18 cellular contexts compared by ENCODE assay signal in genomic region chr15:88625943-88626741, GRCh38. TPM values are rescaled to one million over a fixed set of nuclear protein-coding genes. Genes with fewer than 3 reads are reported as not detected.
A peak's percentile ranks its signal among the peaks of the same experiment; 100 is the strongest.
DNase-seq lines count a peak whose midpoint lies in the region; ATAC-seq lines count a peak whose summit lies in the region.
"Had no signal": no experiment of that assay in that cellular context is flagged by ENCODE, and none has a peak within 500 bp of the region (broad histone marks: within the 10 kb centered on the region; RNA-seq: fewer than 3 reads in every experiment).

No MANE protein-coding gene starts in this region.

- no peak overlapping the region for H3K4me2 ChIP-seq in Karpas-422 (ENCODE audit: low read depth, low read length, poor library complexity, severe bottlenecking)

- no peak for DNase-seq in T-helper 2 cell treated with Interferon-gamma antibody and Interleukin-4, amounts not matched to agents 5 μg/mL and 100 μg/mL, for 36 hours (ENCODE audit: low spot score)
- DNase-seq in T-helper 2 cell: no peak
- no peak for DNase-seq in Karpas-422
- DNase-seq in activated naive CD8-positive, alpha-beta T cell treated with anti-CD3 and anti-CD28 coated beads, Interleukin-2, amount 50 U/mL, for 24 hours: no peak
- no peak for DNase-seq in D341Med (ENCODE audit: low spot score)
- no peak for DNase-seq in GM19240 (ENCODE audit: insufficient read length, low spot score)
- DNase-seq: 8988T, Calu3, cerebellar nuclear complex, erythroblast, heart right ventricle, left lung, NCI-H1694 treated with DMSO at 0.1 percent for 48 hours, NCI-H774 had no signal

- no peak overlapping the region for H3K9ac ChIP-seq in Karpas-422 (ENCODE audit: low read length)

- H3K4me3 ChIP-seq in Karpas-422 (ENCODE audit: low read length): no peak overlapping the region
- no peak overlapping the region for H3K4me3 ChIP-seq in skin epidermis
- H3K4me3 ChIP-seq: heart right ventricle, left lung, SJSA1 had no signal

- no peak overlapping the region for H2AFZ ChIP-seq in Karpas-422 (ENCODE audit: low read length)

- H3K27ac ChIP-seq in Karpas-422 (ENCODE audit: low read length): 0 out of 2 replicates have a peak overlapping the region, but pooled peaks have one; percentile 20
- peak overlapping the region in 13 of 21 experiments; percentile 9 to 96 (median 57) for H3K27ac ChIP-seq in skin epidermis
- H3K27ac ChIP-seq: left lung, SJSA1 had no signal

- H3K4me1 Mint-ChIP-seq in T-helper 2 cell treated with Interferon-gamma antibody and Interleukin-4, amounts not matched to agents 5 μg/mL and 100 μg/mL, for 36 hours (ENCODE audit: low read depth): peaks cover 70% of the 10 kb centered on the region
- peaks cover 87% of the 10 kb centered on the region for H3K4me1 Mint-ChIP-seq in activated naive CD8-positive, alpha-beta T cell treated with anti-CD3 and anti-CD28 coated beads, Interleukin-2, amount 50 U/mL, for 24 hours

- H4K20me1 ChIP-seq in Karpas-422 (ENCODE audit: insufficient read depth, low read depth, low read length): peaks cover 50% of the 10 kb centered on the region

- H3K27me3 ChIP-seq in Karpas-422 (ENCODE audit: low read length): no peaks in the 10 kb centered on the region
- H3K27me3 ChIP-seq: heart right ventricle, left lung, SJSA1 had no signal

- peak overlapping the region; percentile 94 for H3K27ac Mint-ChIP-seq in T-helper 2 cell treated with Interferon-gamma antibody and Interleukin-4, amounts not matched to agents 5 μg/mL and 100 μg/mL, for 36 hours
- H3K27ac Mint-ChIP-seq in activated naive CD8-positive, alpha-beta T cell treated with anti-CD3 and anti-CD28 coated beads, Interleukin-2, amount 50 U/mL, for 24 hours: peak overlapping the region; percentile 78

- H3K9me2 ChIP-seq in Karpas-422 (replicated peaks; ENCODE audit: insufficient read depth, low read length): no peaks in the 10 kb centered on the region

- peaks cover 81% of the 10 kb centered on the region for H3K79me2 ChIP-seq in Karpas-422 (ENCODE audit: low read length)

- ATAC-seq in activated naive CD8-positive, alpha-beta T cell treated with anti-CD3 and anti-CD28 coated beads, Interleukin-2, amount 50 U/mL, for 24 hours: no peak
- ATAC-seq in HG03280 (IDR thresholded peaks at IDR 0.05; ENCODE audit: unreplicated experiment): no peak
- ATAC-seq: activated CD4-positive, CD25-positive, alpha-beta regulatory T cell treated with anti-CD3 and anti-CD28 coated beads, Interleukin-2, amount 50 U/mL, for 24 hours; heart right ventricle; left lung had no signal

- no peaks in the 10 kb centered on the region for H3K9me3 Mint-ChIP-seq in T-helper 2 cell treated with Interferon-gamma antibody and Interleukin-4, amounts not matched to agents 5 μg/mL and 100 μg/mL, for 36 hours
- H3K9me3 Mint-ChIP-seq in activated naive CD8-positive, alpha-beta T cell treated with anti-CD3 and anti-CD28 coated beads, Interleukin-2, amount 50 U/mL, for 24 hours: no peaks in the 10 kb centered on the region

- no peaks in the 10 kb centered on the region for H3K9me3 ChIP-seq in Karpas-422 (ENCODE audit: low read length)
- H3K9me3 ChIP-seq: heart right ventricle, left lung, SJSA1 had no signal

- H3K4me3 Mint-ChIP-seq in T-helper 2 cell treated with Interferon-gamma antibody and Interleukin-4, amounts not matched to agents 5 μg/mL and 100 μg/mL, for 36 hours: peak overlapping the region; percentile 78
- peak overlapping the region; percentile 54 for H3K4me3 Mint-ChIP-seq in activated naive CD8-positive, alpha-beta T cell treated with anti-CD3 and anti-CD28 coated beads, Interleukin-2, amount 50 U/mL, for 24 hours

- H3K4me1 ChIP-seq in Karpas-422 (ENCODE audit: low read length): peaks cover 35% of the 10 kb centered on the region

- no peaks in the 10 kb centered on the region for H3K27me3 Mint-ChIP-seq in T-helper 2 cell treated with Interferon-gamma antibody and Interleukin-4, amounts not matched to agents 5 μg/mL and 100 μg/mL, for 36 hours (ENCODE audit: low read depth)
- H3K27me3 Mint-ChIP-seq in activated naive CD8-positive, alpha-beta T cell treated with anti-CD3 and anti-CD28 coated beads, Interleukin-2, amount 50 U/mL, for 24 hours: no peaks in the 10 kb centered on the region

- peaks cover 74% of the 10 kb centered on the region for H3K36me3 Mint-ChIP-seq in T-helper 2 cell treated with Interferon-gamma antibody and Interleukin-4, amounts not matched to agents 5 μg/mL and 100 μg/mL, for 36 hours (ENCODE audit: low read depth)
- H3K36me3 Mint-ChIP-seq in activated naive CD8-positive, alpha-beta T cell treated with anti-CD3 and anti-CD28 coated beads, Interleukin-2, amount 50 U/mL, for 24 hours (ENCODE audit: low read depth): peaks cover 80% of the 10 kb centered on the region

- H3K36me3 ChIP-seq in Karpas-422 (ENCODE audit: insufficient read depth, low read length): peaks cover 40% of the 10 kb centered on the region

RNA-seq across cellular contexts. Expression of gene AEN, which starts 5.0 kb away (rescaled TPM):
- 18.1 and 36.3 TPM in 2 replicates for total RNA-seq in Karpas-422 (2014; rRNA removed; shearing (Covaris generic); ENCODE audit: low replicate concordance)

RNA-seq across cellular contexts. Expression of gene ISG20, which starts 12.7 kb away (rescaled TPM):
- 112 and 259 TPM in 2 replicates for total RNA-seq in Karpas-422 (2014; rRNA removed; shearing (Covaris generic); ENCODE audit: low replicate concordance)
